Comparison of ENCODE assay signal across 16 cellular contexts in the genomic region with DNA sequence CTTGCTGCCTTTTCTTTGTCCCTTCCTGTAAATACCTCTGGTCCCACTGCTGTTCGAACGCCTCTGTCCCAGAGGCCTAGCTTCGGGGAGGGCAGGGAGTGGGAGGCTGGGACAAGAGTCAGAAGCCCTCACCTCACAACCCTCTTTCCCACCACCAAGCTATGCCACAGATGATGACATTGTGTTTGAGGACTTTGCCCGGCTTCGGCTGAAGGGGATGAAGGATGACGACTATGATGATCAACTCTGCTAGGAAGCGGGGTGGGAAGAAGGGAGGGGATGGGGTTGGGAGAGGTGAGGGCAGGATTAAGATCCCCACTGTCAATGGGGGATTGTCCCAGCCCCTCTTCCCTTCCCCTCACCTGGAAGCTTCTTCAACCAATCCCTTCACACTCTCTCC. TPM values are rescaled to one million over a fixed set of nuclear protein-coding genes. Genes with fewer than 3 reads are reported as not detected.
DNase-seq lines count a peak whose midpoint lies in the region; ATAC-seq and TF ChIP-seq lines count a peak whose summit lies in the region.
"Had no signal": no experiment of that assay in that cellular context is flagged by ENCODE, and none has a peak within 500 bp of the region (broad histone marks: within the 10 kb centered on the region; RNA-seq: fewer than 3 reads in every experiment).

No MANE protein-coding gene starts in this region.

- ATAC-seq in CD4-positive, alpha-beta T cell (ENCODE audit: poor library complexity), result no peak

- no peak for TF ChIP-seq CTCF in CD4-positive, alpha-beta T cell (IDR thresholded peaks at IDR 0.05)
- TF ChIP-seq CTCF in adrenal gland (IDR thresholded peaks at IDR 0.05), result no peak
- no peak for TF ChIP-seq CTCF in nephron progenitor cell (IDR thresholded peaks at IDR 0.05)

- H3K27ac ChIP-seq in CD4-positive, alpha-beta T cell (ENCODE audit: low read depth, low read length), result no peak overlapping the region
- peak overlapping the region in 4 of 5 donors; percentile 9 to 90 (median 68) for H3K27ac ChIP-seq in adrenal gland
- H3K27ac ChIP-seq: coronary artery had no signal

- H3K27ac Mint-ChIP-seq in CD4-positive, alpha-beta T cell, result peak overlapping the region; percentile 42
- H3K27ac Mint-ChIP-seq in nephron progenitor cell, result peak overlapping the region; percentile 77

- peaks cover 59% of the 10 kb centered on the region for H3K36me3 Mint-ChIP-seq in CD4-positive, alpha-beta T cell (ENCODE audit: low read depth)
- peaks cover 26% of the 10 kb centered on the region for H3K36me3 Mint-ChIP-seq in nephron progenitor cell (ENCODE audit: low read depth)

- H3K9me3 ChIP-seq in CD4-positive, alpha-beta T cell (ENCODE audit: control insufficient read depth, low read length), result no peaks in the 10 kb centered on the region
- no peaks in the 10 kb centered on the region for H3K9me3 ChIP-seq in adrenal gland (replicated peaks in 1 of 3)
- H3K9me3 ChIP-seq: ovary had no signal

- no peaks in the 10 kb centered on the region for H3K27me3 ChIP-seq in CD4-positive, alpha-beta T cell (ENCODE audit: control insufficient read depth, insufficient read depth, low read length)
- H3K27me3 ChIP-seq in adrenal gland, result no peaks in the 10 kb centered on the region
- H3K27me3 ChIP-seq: ovary had no signal

- no peak overlapping the region for H3K4me3 Mint-ChIP-seq in CD4-positive, alpha-beta T cell
- no peak overlapping the region for H3K4me3 Mint-ChIP-seq in nephron progenitor cell
- H3K4me3 Mint-ChIP-seq: activated CD4-positive, alpha-beta T cell treated with anti-CD3 and anti-CD28 coated beads for 36 hours had no signal

- peaks cover 10% of the 10 kb centered on the region for H3K4me1 Mint-ChIP-seq in CD4-positive, alpha-beta T cell (ENCODE audit: low read depth)
- H3K4me1 Mint-ChIP-seq in nephron progenitor cell, result peaks cover 13% of the 10 kb centered on the region

- POLR2A ChIA-PET in CD4-positive, alpha-beta T cell (lab: Charles Lee), result interaction anchor here (1.0 to 1.8 kb wide), 3 partner anchors 9 to 16 kb away, joined by 3 to 12 read pairs (median 4); partner anchors contain the start of genes ARRB2, MED11 and PELP1

- 94 to 96% (median 95%) methylated on average over 7 of the region's 7 CpGs for WGBS in adrenal gland, 4 donors

- intact Hi-C loops in CD4-positive, alpha-beta T cell (cut with DNase I, micrococcal nuclease), result no loop called here
- intact Hi-C loops in adrenal gland (cut with DNase I), result no loop called here

- H3K27me3 Mint-ChIP-seq in CD4-positive, alpha-beta T cell, result no peaks in the 10 kb centered on the region
- peaks cover 4% of the 10 kb centered on the region for H3K27me3 Mint-ChIP-seq in nephron progenitor cell (ENCODE audit: low read depth, poor library complexity)
- H3K27me3 Mint-ChIP-seq: activated CD4-positive, alpha-beta T cell treated with anti-CD3 and anti-CD28 coated beads for 36 hours had no signal

- H3K4me1 ChIP-seq in adrenal gland (replicated peaks in 1 of 2), result peaks cover 0 to 12% of the 10 kb centered on the region in 2 donors

- H3K36me3 ChIP-seq in adrenal gland (replicated peaks in 1 of 2), result peaks cover 0 to 31% of the 10 kb centered on the region in 2 donors
- H3K36me3 ChIP-seq: ovary had no signal

- no peaks in the 10 kb centered on the region for H3K9me3 Mint-ChIP-seq in CD4-positive, alpha-beta T cell
- peaks cover 3% of the 10 kb centered on the region for H3K9me3 Mint-ChIP-seq in nephron progenitor cell

- no peak for TF ChIP-seq POLR2A in adrenal gland (IDR thresholded peaks at IDR 0.05)

- no peak for DNase-seq in CD4-positive, alpha-beta T cell
- DNase-seq in HuH-7.5 (ENCODE audit: low spot score), result peak; percentile 49
- no peak for DNase-seq in adrenal gland
- no peak for DNase-seq in nephron progenitor cell
- no peak for DNase-seq in activated CD4-positive, CD25-positive, alpha-beta regulatory T cell treated with anti-CD3 and anti-CD28 coated beads, Interleukin-2, amount 50 U/mL, for 72 hours
- no peak for DNase-seq in T1000 (lab: John Stamatoyannopoulos, UW)
- DNase-seq in iPS-NIHi7 (ENCODE audit: extremely low spot score), result no peak
- DNase-seq: activated CD4-positive, alpha-beta T cell treated with anti-CD3 and anti-CD28 coated beads for 36 hours; KBM-7; NCI-H1092; NCI-H774; ovary; RPMI8226; substantia nigra had no signal

- CTCF ChIA-PET in CD4-positive, alpha-beta T cell (lab: Charles Lee), result no interaction called here

- no peak overlapping the region for H3K4me3 ChIP-seq in adrenal gland
- H3K4me3 ChIP-seq: coronary artery, ovary had no signal

RNA-seq across cellular contexts. Expression of gene ARRB2, which starts 10.4 kb away (rescaled TPM):
- 100 to 1,000 TPM; 210 to 220 TPM for total RNA-seq in CD4-positive, alpha-beta T cell
- 10 to 100 TPM; 18.5 to 99.1 (median 60.0) TPM for total RNA-seq in adrenal gland
- polyA plus RNA-seq in adrenal gland, result 100 to 1,000 TPM in 1 of 3 donors, 10 to 100 TPM in 2; 35.9 to 130 (median 68.9) TPM

RNA-seq across cellular contexts. Expression of gene MED11, which starts 10.4 kb away (rescaled TPM):
- total RNA-seq in CD4-positive, alpha-beta T cell, result 1 to 10 TPM; 2.3 to 3.0 TPM
- total RNA-seq in adrenal gland, result 10 to 100 TPM; 27.4 to 55.6 (median 43.7) TPM
- polyA plus RNA-seq in adrenal gland, result 10 to 100 TPM; 53.7 to 80.5 (median 70.1) TPM

RNA-seq across cellular contexts. Expression of gene PELP1, which starts 16.9 kb away (rescaled TPM):
- total RNA-seq in CD4-positive, alpha-beta T cell, result 10 to 100 TPM; 34.1 to 37.2 TPM
- total RNA-seq in adrenal gland, result 10 to 100 TPM; 10.8 to 63.7 (median 30.7) TPM
- polyA plus RNA-seq in adrenal gland, result 10 to 100 TPM; 15.0 to 87.8 (median 60.9) TPM

RNA-seq across cellular contexts. Expression of gene ZMYND15, which starts 18.8 kb away (rescaled TPM):
- 1 to 10 TPM; 3.1 to 3.3 TPM for total RNA-seq in CD4-positive, alpha-beta T cell
- 1 to 10 TPM in 6 of 8 donors, under 1 TPM in 2; 0.18 to 3.2 (median 1.7) TPM for total RNA-seq in adrenal gland
- 1 to 10 TPM in 2 of 3 donors, under 1 TPM in 1; 0.93 to 8.4 (median 3.3) TPM for polyA plus RNA-seq in adrenal gland
- total RNA-seq: Daoy had no signal

RNA-seq across cellular contexts. Expression of gene CXCL16, which starts 18.9 kb away (rescaled TPM):
- total RNA-seq in CD4-positive, alpha-beta T cell, result 10 to 100 TPM; 24.8 to 25.8 TPM
- total RNA-seq in adrenal gland, result 10 to 100 TPM; 25.2 to 50.1 (median 39.1) TPM
- 10 to 100 TPM; 19.3 to 45.9 (median 28.8) TPM for polyA plus RNA-seq in adrenal gland

Comparison
In these comparisons a context has a peak if more than half of its experiments do, and no peak if none do; other contexts are left out.
1. RNA of gene MED11, which starts 10.4 kb away (total RNA-seq): 27.4 to 55.6 TPM in adrenal gland; 2.3 to 3.0 TPM in CD4-positive, alpha-beta T cell; every median in the first group is over 4 times any median in the second.